Comparison of ENCODE assay signal across 11 cellular contexts in the genomic region with DNA sequence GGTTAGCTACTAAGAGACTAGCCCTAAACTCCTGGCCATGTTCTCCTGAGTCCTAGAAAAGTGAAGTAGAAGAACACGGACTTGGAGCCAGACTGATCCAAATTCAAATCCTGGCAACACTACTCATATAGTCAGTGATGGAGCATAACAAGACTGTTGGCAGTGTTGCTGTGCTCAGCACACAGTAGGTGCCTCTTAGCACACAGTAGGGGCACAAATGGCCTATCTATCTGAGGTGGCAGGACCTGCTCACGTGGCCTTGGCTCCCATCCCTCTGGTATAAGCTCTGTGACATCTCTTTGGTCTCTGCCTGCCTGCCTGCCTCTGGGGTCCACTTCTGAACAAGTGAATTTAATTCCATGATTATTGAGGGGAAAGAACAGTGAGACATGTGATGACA.
"Had no signal": no experiment of that assay in that cellular context is flagged by ENCODE, and none has a peak within 500 bp of the region (broad histone marks: within the 10 kb centered on the region; RNA-seq: fewer than 3 reads in every experiment).

No MANE protein-coding gene starts in this region.

- FAIRE-seq: H1, H54 had no signal

- H3K4me2 ChIP-seq: GM23338 had no signal

- H3K4me1 ChIP-seq: HAP-1 had no signal

- H3K4me3 ChIP-seq: GM23248, GM23338, HAP-1 had no signal

- DNase-seq: GM23248, GOT3, H7, H9, HCEC 1CT, HFFc6 had no signal

- H3K27ac ChIP-seq: GM23248 had no signal

- H2AFZ ChIP-seq: GM23248, GM23338 had no signal

- H3K9ac ChIP-seq: GM23248 had no signal

- H3K9me3 ChIP-seq: HAP-1 had no signal

- ATAC-seq: GM23338, HCT116 had no signal
